In genomic region chrX:155394747-155395276, GRCh38 we compare ENCODE assay signal across 10 cellular contexts. TPM values are rescaled to one million over a fixed set of nuclear protein-coding genes. Genes with fewer than 3 reads are reported as not detected.
DNase-seq lines count a peak whose midpoint lies in the region; ATAC-seq and TF ChIP-seq lines count a peak whose summit lies in the region.
"Not testable (repeated sequence)": the region's sequence is repeated elsewhere in the genome, so short reads cannot be mapped to it uniquely, and the experiment has no call there.
"Had no signal": no experiment of that assay in that cellular context is flagged by ENCODE, and none has a peak within 500 bp of the region (broad histone marks: within the 10 kb centered on the region; RNA-seq: fewer than 3 reads in every experiment).

No MANE protein-coding gene starts in this region.

- not testable (repeated sequence) for TF ChIP-seq POLR2A in NB4 (IDR thresholded peaks at IDR 0.05; ENCODE audit: extremely low read depth, insufficient read length)

- H3K36me3 Mint-ChIP-seq in CD4-positive, alpha-beta T cell (ENCODE audit: low read depth); activated CD8-positive, alpha-beta T cell treated with anti-CD3 and anti-CD28 coated beads, Interleukin-2, amount 10 ng/mL, durations not matched to agents 7 days and 5 days (ENCODE audit: low read depth); central memory CD8-positive, alpha-beta T cell (ENCODE audit: insufficient read depth): not testable (repeated sequence)
- peaks cover 15% of the 10 kb centered on the region for H3K36me3 Mint-ChIP-seq in T-helper 2 cell treated with Interferon-gamma antibody and Interleukin-4, amounts not matched to agents 5 μg/mL and 100 μg/mL, for 36 hours (ENCODE audit: low read depth)

- H3K9me3 Mint-ChIP-seq in CD4-positive, alpha-beta T cell; activated CD8-positive, alpha-beta T cell treated with anti-CD3 and anti-CD28 coated beads, Interleukin-2, amount 10 ng/mL, durations not matched to agents 7 days and 5 days (ENCODE audit: insufficient read depth); central memory CD8-positive, alpha-beta T cell: not testable (repeated sequence)
- peaks cover 22% of the 10 kb centered on the region for H3K9me3 Mint-ChIP-seq in T-helper 2 cell treated with Interferon-gamma antibody and Interleukin-4, amounts not matched to agents 5 μg/mL and 100 μg/mL, for 36 hours

- intact Hi-C loops in CD4-positive, alpha-beta T cell (cut with DNase I, micrococcal nuclease): not testable (repeated sequence)

- POLR2A ChIA-PET in CD4-positive, alpha-beta T cell (lab: Charles Lee); activated CD8-positive, alpha-beta T cell treated with anti-CD3 and anti-CD28 coated beads, Interleukin-2, amount 10 ng/mL, durations not matched to agents 7 days and 5 days (lab: Charles Lee): not testable (repeated sequence)

- not testable (repeated sequence) for H3K27ac ChIP-seq in CD4-positive, alpha-beta T cell (ENCODE audit: low read depth, low read length)
- H3K27ac ChIP-seq in VCaP: peak overlapping the region; percentile 37; the same call in 1 of the 2 replicates

- ATAC-seq in CD4-positive, alpha-beta T cell (ENCODE audit: poor library complexity); activated CD8-positive, alpha-beta T cell treated with anti-CD3 and anti-CD28 coated beads, Interleukin-2, amount 10 ng/mL, durations not matched to agents 7 days and 5 days; central memory CD8-positive, alpha-beta T cell (replicated peaks; ENCODE audit: extremely low read depth, poor library complexity, severe bottlenecking): not testable (repeated sequence)

- TF ChIP-seq CTCF in CD4-positive, alpha-beta T cell (IDR thresholded peaks at IDR 0.05); NB4 (IDR thresholded peaks at IDR 0.05; ENCODE audit: low read depth, low read length); VCaP (conservative IDR thresholded peaks at IDR 0.05): not testable (repeated sequence)

- H3K27me3 Mint-ChIP-seq in CD4-positive, alpha-beta T cell; T-helper 2 cell treated with Interferon-gamma antibody and Interleukin-4, amounts not matched to agents 5 μg/mL and 100 μg/mL, for 36 hours (ENCODE audit: low read depth); activated CD8-positive, alpha-beta T cell treated with anti-CD3 and anti-CD28 coated beads, Interleukin-2, amount 10 ng/mL, durations not matched to agents 7 days and 5 days (ENCODE audit: low read depth); central memory CD8-positive, alpha-beta T cell: not testable (repeated sequence)

- H3K4me3 ChIP-seq in NB4 (ENCODE audit: low read depth, low read length): not testable (repeated sequence)

- H3K9me3 ChIP-seq in CD4-positive, alpha-beta T cell (ENCODE audit: control insufficient read depth, low read length): not testable (repeated sequence)

- H3K27me3 ChIP-seq in CD4-positive, alpha-beta T cell (ENCODE audit: control insufficient read depth, insufficient read depth, low read length): not testable (repeated sequence)

- H3K4me1 Mint-ChIP-seq in CD4-positive, alpha-beta T cell (ENCODE audit: low read depth): peaks cover 20% of the 10 kb centered on the region
- H3K4me1 Mint-ChIP-seq in T-helper 2 cell treated with Interferon-gamma antibody and Interleukin-4, amounts not matched to agents 5 μg/mL and 100 μg/mL, for 36 hours (ENCODE audit: low read depth): not testable (repeated sequence)
- H3K4me1 Mint-ChIP-seq in activated CD8-positive, alpha-beta T cell treated with anti-CD3 and anti-CD28 coated beads, Interleukin-2, amount 10 ng/mL, durations not matched to agents 7 days and 5 days (ENCODE audit: low read depth): peaks cover 16% of the 10 kb centered on the region
- H3K4me1 Mint-ChIP-seq in central memory CD8-positive, alpha-beta T cell: peaks cover 12% of the 10 kb centered on the region

- DNase-seq in CD4-positive, alpha-beta T cell: peak in 1 of 10 experiments; percentile 0
- DNase-seq in H4 (ENCODE audit: low spot score): peak; percentile 5
- DNase-seq in NB4 (ENCODE audit: low read depth): peak; percentile 0
- DNase-seq in T-helper 2 cell treated with Interferon-gamma antibody and Interleukin-4, amounts not matched to agents 5 μg/mL and 100 μg/mL, for 36 hours (ENCODE audit: low spot score); central memory CD8-positive, alpha-beta T cell (ENCODE audit: low spot score in 2 of 2): not testable (repeated sequence)
- peak; percentile 23 for DNase-seq in activated CD8-positive, alpha-beta T cell treated with anti-CD3 and anti-CD28 coated beads, Interleukin-2, amount 10 ng/mL, durations not matched to agents 7 days and 5 days
- peak; percentile 19 for DNase-seq in stimulated activated CD8-positive, alpha-beta memory T cell treated with anti-CD3 and anti-CD28 coated beads, Interleukin-4, amount 100 ng/mL, for 48 hours

- not testable (repeated sequence) for H3K4me3 Mint-ChIP-seq in CD4-positive, alpha-beta T cell; T-helper 2 cell treated with Interferon-gamma antibody and Interleukin-4, amounts not matched to agents 5 μg/mL and 100 μg/mL, for 36 hours; activated CD8-positive, alpha-beta T cell treated with anti-CD3 and anti-CD28 coated beads, Interleukin-2, amount 10 ng/mL, durations not matched to agents 7 days and 5 days
- peak overlapping the region; percentile 8 for H3K4me3 Mint-ChIP-seq in central memory CD8-positive, alpha-beta T cell

- CTCF ChIA-PET in CD4-positive, alpha-beta T cell (lab: Charles Lee); activated CD8-positive, alpha-beta T cell treated with anti-CD3 and anti-CD28 coated beads, Interleukin-2, amount 10 ng/mL, durations not matched to agents 7 days and 5 days (lab: Charles Lee): not testable (repeated sequence)

- peak overlapping the region; percentile 25 for H3K27ac Mint-ChIP-seq in CD4-positive, alpha-beta T cell
- peak overlapping the region; percentile 39 for H3K27ac Mint-ChIP-seq in T-helper 2 cell treated with Interferon-gamma antibody and Interleukin-4, amounts not matched to agents 5 μg/mL and 100 μg/mL, for 36 hours
- H3K27ac Mint-ChIP-seq in activated CD8-positive, alpha-beta T cell treated with anti-CD3 and anti-CD28 coated beads, Interleukin-2, amount 10 ng/mL, durations not matched to agents 7 days and 5 days: peak overlapping the region; percentile 1
- H3K27ac Mint-ChIP-seq in central memory CD8-positive, alpha-beta T cell (ENCODE audit: low read depth): not testable (repeated sequence)

RNA-seq across cellular contexts. Expression of gene F8A2, which starts 12.9 kb away (rescaled TPM):
- total RNA-seq in CD4-positive, alpha-beta T cell: not detected
- total RNA-seq in H4 (2014; rRNA removed; shearing (Covaris generic)): not detected in 2 replicates
- total RNA-seq in activated CD8-positive, alpha-beta T cell treated with anti-CD3 and anti-CD28 coated beads, Interleukin-2, amount 10 ng/mL, durations not matched to agents 7 days and 5 days: not detected
- total RNA-seq: G401, H7 had no signal
